In genomic region chr14:54086780-54087179, GRCh38 we compare ENCODE assay signal across 20 cellular contexts.
DNase-seq lines count a peak whose midpoint lies in the region; ATAC-seq, FAIRE-seq and TF ChIP-seq lines count a peak whose summit lies in the region.
"Had no signal": no experiment of that assay in that cellular context is flagged by ENCODE, and none has a peak within 500 bp of the region (broad histone marks: within the 10 kb centered on the region; RNA-seq: fewer than 3 reads in every experiment).

No MANE protein-coding gene starts in this region.

- CTCF ChIA-PET in HepG2 (lab: Yijun Ruan, JAX; ENCODE audit: low intra/inter-chr PET ratio, low total read pairs) = no interaction called here

- H3K9me3 ChIP-seq in HepG2 (ENCODE audit: low read length) (peaks cover 20% of the 10 kb centered on the region; the same call in 1 of the 2 replicates), right lobe of liver (no peaks in the 10 kb centered on the region), neural progenitor cell (ENCODE audit: low read depth) (no peaks in the 10 kb centered on the region)

- no peak for TF ChIP-seq POLR2A in HepG2 (IDR thresholded peaks at IDR 0.05; ENCODE audit: insufficient read depth in 1 of 2, low read depth in 2 of 2, low read length in 2 of 2)
- no peak for TF ChIP-seq POLR2A in right lobe of liver (IDR thresholded peaks at IDR 0.05)

- H3K4me2 ChIP-seq in HepG2 (ENCODE audit: low read depth, low read length) (no peak overlapping the region), neural progenitor cell (no peak overlapping the region)
- H3K4me2 ChIP-seq: PC-9 had no signal

- no peak overlapping the region for H3K9ac ChIP-seq in HepG2 (ENCODE audit: insufficient read depth, low read depth, low read length)
- no peak overlapping the region for H3K9ac ChIP-seq in neural progenitor cell

- no peaks in the 10 kb centered on the region for H3F3A ChIP-seq in neural progenitor cell (ENCODE audit: low read depth)

- TF ChIP-seq RAD21 in HepG2 (CRISPR knock-in tag; IDR thresholded peaks at IDR 0.05) = no peak

- no peak overlapping the region for H3K27ac Mint-ChIP-seq in neural progenitor cell
- H3K27ac Mint-ChIP-seq: CD4-positive, alpha-beta memory T cell; IgD-negative memory B cell had no signal

- H2AFZ ChIP-seq in HepG2 (ENCODE audit: low read length) = no peak overlapping the region
- peak overlapping the region; percentile 58 for H2AFZ ChIP-seq in neural progenitor cell (replicated peaks)
- H2AFZ ChIP-seq: PC-9 had no signal

- DNase-seq in HepG2 (ENCODE audit: low spot score) (no peak), right lobe of liver (no peak), left colon (peak; percentile 12 to 31), neural progenitor cell (ENCODE audit: low spot score) (no peak), NCI-H146 treated with DMSO at 0.1 percent for 48 hours (lab: John Stamatoyannopoulos, UW; ENCODE audit: unreplicated experiment) (no peak), posterior vena cava (ENCODE audit: low spot score) (no peak), islet precursor cell (no peak)
- DNase-seq: 8988T; Calu3; CD4-positive, alpha-beta memory T cell; DMS53; Kasumi-1; NCI-H2029; NCI-H2171; NCI-H446 treated with DMSO at 0.1 percent for 48 hours; NCI-H748 treated with DMSO at 0.1 percent for 48 hours; PC-9 had no signal

- no peaks in the 10 kb centered on the region for H3K36me3 Mint-ChIP-seq in neural progenitor cell
- H3K36me3 Mint-ChIP-seq: CD4-positive, alpha-beta memory T cell had no signal

- no peaks in the 10 kb centered on the region for H3K27me3 Mint-ChIP-seq in neural progenitor cell (ENCODE audit: insufficient read depth, low read depth)
- H3K27me3 Mint-ChIP-seq: CD4-positive, alpha-beta memory T cell had no signal

- no peaks in the 10 kb centered on the region for H3K4me1 Mint-ChIP-seq in neural progenitor cell
- H3K4me1 Mint-ChIP-seq: CD4-positive, alpha-beta memory T cell; IgD-negative memory B cell had no signal

- H3K27me3 ChIP-seq in HepG2 (ENCODE audit: control insufficient read depth in 1 of 2, insufficient read depth in 2 of 2, low read length in 2 of 2) = no peaks in the 10 kb centered on the region; a peak in 1 of 5 replicates
- no peaks in the 10 kb centered on the region for H3K27me3 ChIP-seq in right lobe of liver
- H3K27me3 ChIP-seq in neural progenitor cell = no peaks in the 10 kb centered on the region

- in situ Hi-C loops in HepG2 (cut with HindIII; ENCODE audit: extremely low pct_ligation_motif_present, low pct_unique_long_range_greater_than_20kb) = no loop called here

- intact Hi-C loops in HepG2 (cut with micrococcal nuclease; ENCODE audit: unreplicated experiment) = no loop called here
- intact Hi-C loops in right lobe of liver (cut with DNase I) = no loop called here
- intact Hi-C loops in left colon (cut with DNase I, micrococcal nuclease) = no loop called here
- intact Hi-C loops in posterior vena cava (cut with DNase I) = no loop called here

- no peak for TF ChIP-seq EP300 in HepG2 (IDR thresholded peaks at IDR 0.05; ENCODE audit: low read depth in 2 of 2, low read length in 2 of 2)
- no peak for TF ChIP-seq EP300 in HepG2 (CRISPR knock-in tag; IDR thresholded peaks at IDR 0.05; ENCODE audit: borderline replicate concordance)

- peaks cover 2% of the 10 kb centered on the region for H3K9me3 Mint-ChIP-seq in neural progenitor cell

- H4K20me1 ChIP-seq in HepG2 (ENCODE audit: insufficient read depth, low read length) (no peaks in the 10 kb centered on the region), neural progenitor cell (ENCODE audit: low read depth) (no peaks in the 10 kb centered on the region)

- BruUV-seq in HepG2 (replicated peaks; lab: Mats Ljungman, UMichigan) = no TSS peak

- no peak overlapping the region for H3K4me3 Mint-ChIP-seq in neural progenitor cell
- H3K4me3 Mint-ChIP-seq: CD4-positive, alpha-beta memory T cell; IgD-negative memory B cell had no signal

- H3K79me2 ChIP-seq in HepG2 (ENCODE audit: insufficient read depth, low read length) = no peaks in the 10 kb centered on the region
- H3K79me2 ChIP-seq in neural progenitor cell (ENCODE audit: low read depth) = no peaks in the 10 kb centered on the region

- FAIRE-seq in HepG2 (lab: Jason Lieb, UNC) = no peak
- FAIRE-seq: H1 had no signal

- peaks cover 60% of the 10 kb centered on the region for H3K4me1 ChIP-seq in HepG2 (ENCODE audit: insufficient read depth, low read length)
- peaks cover 0 to 7% (median 0%) of the 10 kb centered on the region in 4 donors for H3K4me1 ChIP-seq in right lobe of liver
- peaks cover 3% of the 10 kb centered on the region for H3K4me1 ChIP-seq in neural progenitor cell

- H3K27ac ChIP-seq in HepG2 (ENCODE audit: extremely low read length, insufficient read depth, low read length) = peak overlapping the region; percentile 15
- no peak overlapping the region for H3K27ac ChIP-seq in right lobe of liver
- no peak overlapping the region for H3K27ac ChIP-seq in neural progenitor cell
- H3K27ac ChIP-seq: PC-9 had no signal

- no peak for ATAC-seq in HepG2
- ATAC-seq in right lobe of liver = no peak
- no peak for ATAC-seq in left colon
- ATAC-seq in GM19452 (IDR thresholded peaks at IDR 0.05; ENCODE audit: unreplicated experiment) = no peak

- H3K4me3 ChIP-seq in HepG2 (replicated peaks in 1 of 3; ENCODE audit: insufficient read depth in 1 of 3, low read depth in 2 of 3, low read length in 3 of 3) (no peak overlapping the region), right lobe of liver (no peak overlapping the region), neural progenitor cell (no peak overlapping the region)
- H3K4me3 ChIP-seq: PC-9 had no signal

- TF ChIP-seq CTCF in HepG2 (CRISPR knock-in tag; IDR thresholded peaks at IDR 0.05) (no peak), right lobe of liver (IDR thresholded peaks at IDR 0.05) (no peak), neural progenitor cell (IDR thresholded peaks at IDR 0.05) (no peak)

- H3K36me3 ChIP-seq in HepG2 (replicated peaks in 1 of 2; ENCODE audit: control insufficient read depth in 1 of 2, insufficient read depth in 2 of 2, low read length in 2 of 2) (no peaks in the 10 kb centered on the region), right lobe of liver (no peaks in the 10 kb centered on the region), neural progenitor cell (no peaks in the 10 kb centered on the region)

- POLR2A ChIA-PET in HepG2 (lab: Yijun Ruan, JAX) = no interaction called here

- 98% methylated on average over 7 of the region's 7 CpGs for WGBS in HepG2 (ENCODE audit: low lambda C conversion rate)
- 78% methylated on average over 7 of the region's 7 CpGs for WGBS in right lobe of liver (ENCODE audit: insufficient coverage, low coverage, low lambda C conversion rate, missing lambda C conversion rate)

TF ChIP-seq in HepG2, 621 proteins besides CTCF, POLR2A, EP300 and RAD21:
- TF ChIP-seq PBX3 (CRISPR knock-in tag; IDR thresholded peaks at IDR 0.05; ENCODE audit: borderline replicate concordance) = no peak
- TF ChIP-seq ZNF576 (CRISPR knock-in tag; IDR thresholded peaks at IDR 0.05) = no peak
- no peak for TF ChIP-seq GFI1 (CRISPR knock-in tag; IDR thresholded peaks at IDR 0.05; ENCODE audit: borderline replicate concordance)
- TF ChIP-seq ZNF256 (CRISPR knock-in tag; conservative IDR thresholded peaks at IDR 0.05) = no peak
- TF ChIP-seq CSRNP1 (CRISPR knock-in tag; IDR thresholded peaks at IDR 0.05) = no peak
- no peak for TF ChIP-seq DZIP1 (CRISPR knock-in tag; IDR thresholded peaks at IDR 0.05)

Comparison
In these comparisons a context has a peak if more than half of its experiments do, and no peak if none do; other contexts are left out.
1. DNase-seq: peak in left colon (2 of 2); none in HepG2 (single experiment), right lobe of liver (0 of 3), neural progenitor cell (single experiment), NCI-H146 treated with DMSO at 0.1 percent for 48 hours (single experiment), posterior vena cava (single experiment) and islet precursor cell (single experiment).